Comparison of ENCODE assay signal across 9 cellular contexts in the genomic region with DNA sequence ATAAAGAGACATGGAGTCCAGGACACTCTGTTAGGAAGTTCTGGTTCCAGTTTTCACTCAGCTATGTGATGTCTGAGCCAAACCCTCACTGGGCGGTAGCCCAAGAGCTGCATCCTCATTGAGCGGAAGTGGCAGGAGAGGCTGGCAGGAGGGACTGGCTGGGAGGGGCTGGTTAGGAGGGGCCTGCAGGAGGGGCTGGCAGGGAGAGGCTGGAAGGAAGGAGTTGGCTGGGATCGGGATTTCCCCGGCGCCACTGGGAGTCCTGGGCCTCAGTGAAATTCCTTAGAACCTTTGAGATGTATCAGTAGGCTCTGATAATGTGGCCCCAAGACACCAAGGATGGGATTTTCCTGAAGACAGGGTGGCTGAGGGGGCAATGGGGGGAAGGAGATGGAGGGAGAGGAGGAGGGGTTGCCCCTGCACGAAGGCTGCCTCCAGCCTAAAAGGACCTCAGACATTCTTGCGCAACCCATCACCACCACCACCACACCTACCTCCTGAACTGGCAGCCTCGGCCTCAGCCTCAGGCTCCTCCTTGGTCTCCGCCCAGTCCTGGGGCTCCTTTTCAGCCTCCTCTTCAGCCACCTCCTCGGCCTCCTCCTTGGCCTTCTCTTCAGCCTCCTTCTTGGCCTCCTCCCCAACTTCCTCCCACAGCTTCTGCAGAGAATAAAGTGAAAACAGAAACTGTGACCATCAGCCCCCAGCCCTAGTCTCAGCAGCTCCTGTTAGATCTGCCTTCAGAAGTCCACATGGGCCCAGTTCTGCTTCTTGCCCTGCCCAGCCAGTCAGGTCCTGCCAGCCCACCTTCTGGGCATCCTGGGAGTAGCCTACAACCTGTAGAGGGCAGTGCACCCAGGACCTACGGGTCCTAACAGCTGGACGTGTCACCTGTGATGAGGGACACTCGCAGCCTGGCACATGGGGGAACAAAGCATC. TPM values are rescaled to one million over a fixed set of nuclear protein-coding genes. Genes with fewer than 3 reads are reported as not detected.
DNase-seq lines count a peak whose midpoint lies in the region; ATAC-seq and TF ChIP-seq lines count a peak whose summit lies in the region.
"Had no signal": no experiment of that assay in that cellular context is flagged by ENCODE, and none has a peak within 500 bp of the region (broad histone marks: within the 10 kb centered on the region; RNA-seq: fewer than 3 reads in every experiment).

No MANE protein-coding gene starts in this region.

- DNase-seq in BJ (ENCODE audit: low read depth): peak; percentile 50
- peak; percentile 44 for DNase-seq in NCI-H2029 treated with DMSO at 0.1 percent for 48 hours (lab: John Stamatoyannopoulos, UW)
- peak; percentile 89 for DNase-seq in epithelial cell of esophagus (ENCODE audit: low read depth)
- peak; percentile 53 for DNase-seq in mucosa of gallbladder (ENCODE audit: low spot score)
- DNase-seq in COR-L47 (lab: John Stamatoyannopoulos, UW): no peak
- DNase-seq in Peyer's patch: no peak

- H3K4me3 Mint-ChIP-seq in stimulated activated memory B cell treated with anti-CD40 and anti-IgM and Interleukin-4, amounts not matched to agents 10 μg/mL and 1 μg/mL and 100 μg/mL, for 72 hours: no peak overlapping the region

- H3K36me3 ChIP-seq in BJ (ENCODE audit: control insufficient read depth, insufficient read depth, low read length) (no peaks in the 10 kb centered on the region), Peyer's patch (no peaks in the 10 kb centered on the region)

- CTCF ChIA-PET in BJ (lab: Yijun Ruan, JAX): interaction anchor here (0.9 to 1.1 kb wide), 2 partner anchors 23 to 33 kb away, joined by 3 read pairs; no protein-coding TSS in a partner anchor

- no peak overlapping the region for H3K4me3 ChIP-seq in BJ (ENCODE audit: low read depth, low read length)
- H3K4me3 ChIP-seq in epithelial cell of esophagus (ENCODE audit: low read length): no peak overlapping the region
- H3K4me3 ChIP-seq in Peyer's patch: no peak overlapping the region

- H3K4me1 Mint-ChIP-seq in stimulated activated memory B cell treated with anti-CD40 and anti-IgM and Interleukin-4, amounts not matched to agents 10 μg/mL and 1 μg/mL and 100 μg/mL, for 72 hours: no peaks in the 10 kb centered on the region

- H3K27me3 Mint-ChIP-seq in stimulated activated memory B cell treated with anti-CD40 and anti-IgM and Interleukin-4, amounts not matched to agents 10 μg/mL and 1 μg/mL and 100 μg/mL, for 72 hours: peaks cover 52% of the 10 kb centered on the region

- H3K9me3 ChIP-seq in Peyer's patch: no peaks in the 10 kb centered on the region

- no peaks in the 10 kb centered on the region for H3K36me3 Mint-ChIP-seq in stimulated activated memory B cell treated with anti-CD40 and anti-IgM and Interleukin-4, amounts not matched to agents 10 μg/mL and 1 μg/mL and 100 μg/mL, for 72 hours

- no peaks in the 10 kb centered on the region for H3K4me1 ChIP-seq in Peyer's patch

- H3K27ac ChIP-seq in Peyer's patch: no peak overlapping the region

- no peak for ATAC-seq in stimulated activated memory B cell treated with anti-CD40 and anti-IgM and Interleukin-4, amounts not matched to agents 10 μg/mL and 1 μg/mL and 100 μg/mL, for 72 hours
- no peak for ATAC-seq in GM18907 (IDR thresholded peaks at IDR 0.05; ENCODE audit: unreplicated experiment)

- POLR2A ChIA-PET in BJ (lab: Charles Lee): no interaction called here

- no peak for TF ChIP-seq POLR2A in Peyer's patch (IDR thresholded peaks at IDR 0.05)

- no peak overlapping the region for H3K27ac Mint-ChIP-seq in stimulated activated memory B cell treated with anti-CD40 and anti-IgM and Interleukin-4, amounts not matched to agents 10 μg/mL and 1 μg/mL and 100 μg/mL, for 72 hours

- peak; percentile 17; the same call in 1 of the 2 replicates for TF ChIP-seq CTCF in BJ (IDR thresholded peaks at IDR 0.05; ENCODE audit: insufficient read depth, low read depth, low read length)
- no peak for TF ChIP-seq CTCF in epithelial cell of esophagus (IDR thresholded peaks at IDR 0.05; ENCODE audit: insufficient read depth, low read depth, low read length, missing control alignments)
- TF ChIP-seq CTCF in Peyer's patch (IDR thresholded peaks at IDR 0.05): no peak

- H3K27me3 ChIP-seq in BJ (ENCODE audit: control insufficient read depth, insufficient read depth, low read length): peaks cover 4% of the 10 kb centered on the region; the same call in 1 of the 2 replicates
- H3K27me3 ChIP-seq in Peyer's patch: no peaks in the 10 kb centered on the region

- no peaks in the 10 kb centered on the region for H3K9me3 Mint-ChIP-seq in stimulated activated memory B cell treated with anti-CD40 and anti-IgM and Interleukin-4, amounts not matched to agents 10 μg/mL and 1 μg/mL and 100 μg/mL, for 72 hours

RNA-seq across cellular contexts. Expression of gene CNGB1, which starts 31.7 kb away (rescaled TPM):
- not detected in 2 replicates for polyA plus RNA-seq in BJ (2011; rRNA removed)
- polyA minus RNA-seq in BJ (2011; rRNA and poly(A)+ RNA removed): not detected in 2 replicates
- total RNA-seq in mucosa of gallbladder (0.29 TPM), Peyer's patch (1 to 10 TPM in 2 of 4 donors, not detected in 2; 1.1 to 2.8 TPM)
- total RNA-seq: activated CD8-positive, alpha-beta memory T cell treated with anti-CD3 and anti-CD28 coated beads for 36 hours had no signal

Comparison
In these comparisons a context has a peak if more than half of its experiments do, and no peak if none do; other contexts are left out.
1. DNase-seq: peak in BJ (single experiment), NCI-H2029 treated with DMSO at 0.1 percent for 48 hours (single experiment), epithelial cell of esophagus (single experiment) and mucosa of gallbladder (single experiment); none in COR-L47 (single experiment) and Peyer's patch (0 of 3).